In genomic region chr18:62394001-62394763, GRCh38 we compare ENCODE assay signal across 23 cellular contexts.
"Had no signal": no experiment of that assay in that cellular context is flagged by ENCODE, and none has a peak within 500 bp of the region (broad histone marks: within the 10 kb centered on the region; RNA-seq: fewer than 3 reads in every experiment).

No MANE protein-coding gene starts in this region.

- DNase-seq: heart right ventricle; hippocampal formation; kidney glomerular epithelial cell; left cardiac atrium; left lung; lower lobe of right lung; mammary epithelial cell; mesenchymal stem cell; naive B cell; natural killer cell; nephron progenitor cell; occipital lobe; right lobe of liver; stimulated activated CD4-positive, alpha-beta T cell treated with anti-CD3 and anti-CD28 coated beads, Interleukin-12 subunit alpha, Interleukin-12 subunit beta, amount 100 ng/mL, for 4 hours; stimulated activated CD4-positive, alpha-beta T cell treated with anti-CD3 and anti-CD28 coated beads, Interleukin-15, amount 100 ng/mL, for 24 hours; stimulated activated CD4-positive, alpha-beta T cell treated with anti-CD3 and anti-CD28 coated beads, Interleukin-2, amount 100 ng/mL, for 24 hours; stimulated activated CD4-positive, alpha-beta T cell treated with anti-CD3 and anti-CD28 coated beads, Interleukin-4, amount 100 ng/mL, for 1 hour; stimulated activated naive CD4-positive, alpha-beta T cell; upper lobe of left lung had no signal

- H3K36me3 ChIP-seq: heart right ventricle, left lung, lower lobe of right lung, neural progenitor cell, neutrophil, right atrium auricular region, right lobe of liver, tibial nerve, upper lobe of left lung had no signal

- H2AFZ ChIP-seq: neural progenitor cell had no signal

- H3K27me3 ChIP-seq: heart right ventricle, left lung, neural progenitor cell, neutrophil, right atrium auricular region, right lobe of liver, tibial nerve, upper lobe of left lung had no signal

- H3K4me1 ChIP-seq: heart right ventricle, left lung, lower lobe of right lung, neural progenitor cell, right atrium auricular region, right lobe of liver, tibial nerve, upper lobe of left lung had no signal

- H3K4me2 ChIP-seq: neural progenitor cell had no signal

- H3K27ac ChIP-seq: heart right ventricle, left lung, lower lobe of right lung, neural progenitor cell, neutrophil, right atrium auricular region, right lobe of liver, tibial nerve, upper lobe of left lung had no signal

- ATAC-seq: heart right ventricle, left cardiac atrium, left lung, lower lobe of right lung, natural killer cell, right lobe of liver had no signal

- H3K9me3 ChIP-seq: heart right ventricle, lower lobe of right lung, neutrophil, right atrium auricular region, right lobe of liver, tibial nerve, upper lobe of left lung had no signal

- H3K4me3 ChIP-seq: heart right ventricle, left lung, lower lobe of right lung, neural progenitor cell, right atrium auricular region, right lobe of liver, tibial nerve, upper lobe of left lung had no signal

- H3K9ac ChIP-seq: neural progenitor cell had no signal
